In genomic region chr5:93294184-93294583, GRCh38 we compare ENCODE assay signal across 17 cellular contexts.
A peak's percentile ranks its signal among the peaks of the same experiment; 100 is the strongest.
DNase-seq lines count a peak whose midpoint lies in the region; ATAC-seq and TF ChIP-seq lines count a peak whose summit lies in the region.
"Had no signal": no experiment of that assay in that cellular context is flagged by ENCODE, and none has a peak within 500 bp of the region (broad histone marks: within the 10 kb centered on the region; RNA-seq: fewer than 3 reads in every experiment).

No MANE protein-coding gene starts in this region.

- no peak overlapping the region for H3K18ac ChIP-seq in neuronal stem cell (ENCODE audit: low read length)

- no peak overlapping the region for H2BK5ac ChIP-seq in neuronal stem cell (ENCODE audit: low read length)

- H3K36me3 ChIP-seq in HCT116 (ENCODE audit: control insufficient read depth in 1 of 2, insufficient read depth in 2 of 2, low read length in 2 of 2) = no peaks in the 10 kb centered on the region
- no peaks in the 10 kb centered on the region for H3K36me3 ChIP-seq in adrenal gland (replicated peaks in 1 of 2)
- H3K36me3 ChIP-seq in neuronal stem cell (replicated peaks in 1 of 2; ENCODE audit: control insufficient read depth in 2 of 2, insufficient read depth in 2 of 2, low read length in 2 of 2) = no peaks in the 10 kb centered on the region
- H3K36me3 ChIP-seq: vagina had no signal

- no peaks in the 10 kb centered on the region for H3K4me1 Mint-ChIP-seq in stimulated activated naive CD8-positive, alpha-beta T cell treated with anti-CD3 and anti-CD28 coated beads, Interleukin-15, amount 100 ng/mL, for 72 hours

- H3K9me3 Mint-ChIP-seq in stimulated activated naive CD8-positive, alpha-beta T cell treated with anti-CD3 and anti-CD28 coated beads, Interleukin-15, amount 100 ng/mL, for 72 hours = peaks cover 5 to 8% of the 10 kb centered on the region in 2 donors

- no peak overlapping the region for H3K14ac ChIP-seq in neuronal stem cell (ENCODE audit: low read length)

- H3K4me2 ChIP-seq in HCT116 (ENCODE audit: low read length) = no peak overlapping the region; the same call in 1 of the 2 replicates
- H3K4me2 ChIP-seq in neuronal stem cell (ENCODE audit: insufficient read depth, low read length, poor library complexity, severe bottlenecking) = no peak overlapping the region

- no peak overlapping the region for H3K9ac ChIP-seq in HCT116 (ENCODE audit: low read length)
- no peak overlapping the region for H3K9ac ChIP-seq in neuronal stem cell (ENCODE audit: low read depth, low read length, poor library complexity)

- POLR2A ChIA-PET in HCT116 (lab: Charles Lee) = no interaction called here

- no peak overlapping the region for H3K4me3 Mint-ChIP-seq in stimulated activated naive CD8-positive, alpha-beta T cell treated with anti-CD3 and anti-CD28 coated beads, Interleukin-15, amount 100 ng/mL, for 72 hours

- peak overlapping the region in 1 of 2 donors; percentile 13 for H3K27ac Mint-ChIP-seq in stimulated activated naive CD8-positive, alpha-beta T cell treated with anti-CD3 and anti-CD28 coated beads, Interleukin-15, amount 100 ng/mL, for 72 hours

- TF ChIP-seq CTCF in AG09309 (IDR thresholded peaks at IDR 0.05; ENCODE audit: control insufficient read depth, insufficient read depth, low read depth, low read length, missing control alignments) (no peak), HCT116 (IDR thresholded peaks at IDR 0.05 in 2 of 3, conservative IDR thresholded peaks at IDR 0.05 in 1 of 3; ENCODE audit: borderline replicate concordance in 1 of 3, insufficient read depth in 1 of 3, low read depth in 2 of 3, low read length in 2 of 3) (no peak), fibroblast of pulmonary artery (IDR thresholded peaks at IDR 0.05; ENCODE audit: low read length, missing control alignments) (no peak), adrenal gland (IDR thresholded peaks at IDR 0.05) (no peak)

- H3K27me3 ChIP-seq in HCT116 (ENCODE audit: insufficient read depth, low read length) (no peaks in the 10 kb centered on the region), adrenal gland (no peaks in the 10 kb centered on the region), neuronal stem cell (ENCODE audit: control insufficient read depth in 3 of 3, insufficient read depth in 3 of 3, low read depth in 1 of 3, low read length in 3 of 3) (no peaks in the 10 kb centered on the region)
- H3K27me3 ChIP-seq: vagina had no signal

- no peak overlapping the region for H2BK120ac ChIP-seq in neuronal stem cell (ENCODE audit: low read depth, low read length)

- H3K27ac ChIP-seq in HCT116 (ENCODE audit: low read depth, low read length) = peak overlapping the region; percentile 59; the same call in 1 of the 2 replicates
- H3K27ac ChIP-seq in adrenal gland = no peak overlapping the region
- no peak overlapping the region for H3K27ac ChIP-seq in neuronal stem cell (replicated peaks; ENCODE audit: low read length)
- H3K27ac ChIP-seq: vagina had no signal

- H3K9me3 ChIP-seq in HCT116 (ENCODE audit: control insufficient read depth in 1 of 2, insufficient read depth in 1 of 2, low read depth in 1 of 2, low read length in 2 of 2) (no peaks in the 10 kb centered on the region), adrenal gland (replicated peaks in 1 of 3) (no peaks in the 10 kb centered on the region), neuronal stem cell (replicated peaks in 1 of 2; ENCODE audit: control insufficient read depth in 2 of 2, insufficient read depth in 1 of 2, low read depth in 1 of 2, low read length in 2 of 2) (no peaks in the 10 kb centered on the region)
- H3K9me3 ChIP-seq: vagina had no signal

- intact Hi-C loops in HCT116 (cut with micrococcal nuclease) = no loop called here
- intact Hi-C loops in adrenal gland (cut with DNase I) = no loop called here

- H3K27me3 Mint-ChIP-seq in stimulated activated naive CD8-positive, alpha-beta T cell treated with anti-CD3 and anti-CD28 coated beads, Interleukin-15, amount 100 ng/mL, for 72 hours = no peaks in the 10 kb centered on the region

- H3K4me1 ChIP-seq in HCT116 (ENCODE audit: control insufficient read depth in 1 of 2, insufficient read depth in 2 of 2, low read length in 2 of 2) (peaks cover 6 to 9% of the 10 kb centered on the region in 2 experiments), adrenal gland (replicated peaks in 1 of 2) (no peaks in the 10 kb centered on the region), neuronal stem cell (ENCODE audit: control insufficient read depth in 2 of 2, insufficient read depth in 1 of 2, low read depth in 1 of 2, low read length in 2 of 2) (peaks cover 1 to 2% of the 10 kb centered on the region in 2 donors)
- H3K4me1 ChIP-seq: vagina had no signal

- no peak overlapping the region for H3K4ac ChIP-seq in neuronal stem cell (ENCODE audit: low read length)

- no peaks in the 10 kb centered on the region for H3K9me2 ChIP-seq in HCT116 (ENCODE audit: insufficient read depth)

- no peaks in the 10 kb centered on the region for H4K20me1 ChIP-seq in HCT116 (ENCODE audit: insufficient read depth)

- H2AK5ac ChIP-seq in neuronal stem cell (ENCODE audit: low read depth, low read length) = no peak overlapping the region

- H3K4me3 ChIP-seq in AG09309 (ENCODE audit: control insufficient read depth, low read depth, low read length) (no peak overlapping the region), HCT116 (replicated peaks in 1 of 2; ENCODE audit: low read depth in 1 of 2, low read length in 2 of 2) (no peak overlapping the region), fibroblast of pulmonary artery (replicated peaks; ENCODE audit: low read depth, low read length) (no peak overlapping the region), adrenal gland (no peak overlapping the region), neuronal stem cell (ENCODE audit: low read length in 2 of 2) (no peak overlapping the region)
- H3K4me3 ChIP-seq: vagina had no signal

- H3K79me1 ChIP-seq in neuronal stem cell (ENCODE audit: low read depth, low read length) = no peaks in the 10 kb centered on the region

- no TSS peak for BruUV-seq in HCT116 (replicated peaks; lab: Mats Ljungman, UMichigan)

- RAD21 ChIA-PET in HCT116 (lab: Charles Lee; ENCODE audit: low non-redundant PET in 1 of 2, low total read pairs in 2 of 2, uncharacterized antibody in 2 of 2, unreplicated experiment in 2 of 2) = no interaction called here

- H2AFZ ChIP-seq in HCT116 (ENCODE audit: low read depth, low read length, poor library complexity, severe bottlenecking) = no peak overlapping the region
- H2AFZ ChIP-seq in neuronal stem cell (ENCODE audit: low read length) = no peak overlapping the region

- DNase-seq in AG09309 (ENCODE audit: low read depth) = peak; percentile 79
- DNase-seq in HCT116 (ENCODE audit: low read depth, low spot score) = no peak
- peak; percentile 17 for DNase-seq in T1000 (lab: John Stamatoyannopoulos, UW)
- peak; percentile 31 for DNase-seq in fibroblast of pulmonary artery (ENCODE audit: low read depth)
- no peak for DNase-seq in stimulated activated naive CD8-positive, alpha-beta T cell treated with anti-CD3 and anti-CD28 coated beads, Interleukin-15, amount 100 ng/mL, for 72 hours
- no peak for DNase-seq in adrenal gland
- no peak for DNase-seq in neuronal stem cell (ENCODE audit: low spot score)
- DNase-seq: activated naive CD4-positive, alpha-beta T cell treated with anti-CD3 and anti-CD28 coated beads, Interleukin-2, amount 50 U/mL, for 16 hours; caudate nucleus; NCI-H1048; NCI-H2107; NCI-H526; stimulated activated CD4-positive, alpha-beta T cell treated with anti-CD3 and anti-CD28 coated beads, Interleukin-2, amount 100 ng/mL, for 48 hours; substantia nigra had no signal

- CTCF ChIA-PET in HCT116 (lab: Charles Lee) = no interaction called here

- H4K8ac ChIP-seq in neuronal stem cell (ENCODE audit: low read depth, low read length) = no peak overlapping the region

- TF ChIP-seq POLR2A in HCT116 (IDR thresholded peaks at IDR 0.05; ENCODE audit: borderline replicate concordance, extremely low read depth, insufficient read depth, insufficient read length) (no peak), adrenal gland (IDR thresholded peaks at IDR 0.05) (no peak)

- no peaks in the 10 kb centered on the region for H3K79me2 ChIP-seq in HCT116 (ENCODE audit: insufficient read depth, low read length)

- no peak overlapping the region for H2BK12ac ChIP-seq in neuronal stem cell (ENCODE audit: low read length)

- TF ChIP-seq RAD21 in HCT116 (IDR thresholded peaks at IDR 0.05; ENCODE audit: low read depth) = no peak

- no peak overlapping the region for H2BK15ac ChIP-seq in neuronal stem cell (ENCODE audit: low read length)

- H3K23ac ChIP-seq in neuronal stem cell (ENCODE audit: low read depth, low read length, poor library complexity) = no peak overlapping the region

- peak; percentile 27; the same call in 1 of the 2 replicates for ATAC-seq in HCT116
- ATAC-seq in stimulated activated naive CD8-positive, alpha-beta T cell treated with anti-CD3 and anti-CD28 coated beads, Interleukin-15, amount 100 ng/mL, for 72 hours = no peak
- ATAC-seq in HG03460 (IDR thresholded peaks at IDR 0.05; ENCODE audit: unreplicated experiment) = no peak
- ATAC-seq: Panc1 had no signal

- H4K91ac ChIP-seq in neuronal stem cell (ENCODE audit: low read depth, low read length, poor library complexity) = no peak overlapping the region

TF ChIP-seq in HCT116, 20 proteins besides CTCF, POLR2A, EP300 and RAD21:
- no peak for TF ChIP-seq ELF1 (IDR thresholded peaks at IDR 0.05; ENCODE audit: borderline replicate concordance, low read depth)
- TF ChIP-seq EZH2phosphoT487 (IDR thresholded peaks at IDR 0.05; ENCODE audit: borderline replicate concordance) = no peak
- TF ChIP-seq ATF3 (IDR thresholded peaks at IDR 0.05) = no peak
- TF ChIP-seq FOSL1 (IDR thresholded peaks at IDR 0.05; ENCODE audit: low read depth) = peak; percentile 32; the same call in 1 of the 2 replicates

Comparison
In these comparisons a context has a peak if more than half of its experiments do, and no peak if none do; other contexts are left out.
1. DNase-seq: peak in AG09309 (single experiment), T1000 (single experiment) and fibroblast of pulmonary artery (single experiment); none in HCT116 (single experiment), stimulated activated naive CD8-positive, alpha-beta T cell treated with anti-CD3 and anti-CD28 coated beads, Interleukin-15, amount 100 ng/mL, for 72 hours (0 of 2), adrenal gland (0 of 7) and neuronal stem cell (single experiment).